In the genomic region with DNA sequence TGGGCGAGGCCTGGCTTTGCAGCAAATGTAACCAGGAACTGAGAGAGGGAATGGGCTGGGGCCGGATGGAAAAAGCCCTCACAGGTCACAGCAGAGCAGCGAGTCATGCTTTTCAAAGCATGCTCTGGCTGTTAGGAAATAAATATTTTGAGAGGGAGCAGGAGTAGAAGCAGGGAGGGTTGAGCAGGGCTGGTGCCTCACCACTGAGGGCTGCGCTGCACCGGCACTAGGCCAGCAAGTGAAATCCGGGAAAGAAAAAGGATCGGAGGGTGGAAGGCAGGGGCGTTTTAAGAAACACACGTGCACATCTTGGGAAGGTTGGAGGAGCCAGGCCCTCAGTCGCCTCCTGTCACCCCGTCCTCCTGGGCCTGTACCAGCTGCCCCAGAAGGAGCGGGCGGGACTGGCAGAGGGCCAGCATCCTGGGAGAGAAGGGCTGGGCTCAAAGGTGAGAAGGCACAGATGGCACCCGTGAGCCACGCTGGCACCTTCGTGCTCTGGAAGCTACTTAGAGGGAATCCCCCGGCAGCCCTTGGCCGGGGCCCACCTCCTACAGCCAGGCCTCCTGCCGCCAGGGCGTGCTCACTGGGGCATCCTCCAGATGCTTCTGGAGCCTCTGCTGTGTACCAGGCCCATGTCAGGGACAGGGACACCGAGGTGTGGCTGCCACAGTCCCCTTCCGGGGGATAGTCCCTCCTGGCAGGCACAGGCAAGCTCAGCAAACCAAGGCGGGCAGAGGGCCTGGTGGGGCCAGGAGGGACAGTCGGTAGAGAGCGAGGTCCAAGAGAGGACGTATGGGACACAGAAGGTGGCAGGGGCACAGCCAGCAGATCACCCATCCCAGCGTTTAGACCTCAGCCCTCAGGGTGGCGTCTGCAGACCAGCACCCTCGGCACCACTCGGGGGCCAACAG, we compare ENCODE assay signal across 9 cellular contexts.
DNase-seq lines count a peak whose midpoint lies in the region; ATAC-seq and TF ChIP-seq lines count a peak whose summit lies in the region.
"Had no signal": no experiment of that assay in that cellular context is flagged by ENCODE, and none has a peak within 500 bp of the region (broad histone marks: within the 10 kb centered on the region; RNA-seq: fewer than 3 reads in every experiment).

No MANE protein-coding gene starts in this region.

- TF ChIP-seq CTCF in AG10803 (conservative IDR thresholded peaks at IDR 0.05; ENCODE audit: low read length) (no peak), IMR-90 (conservative IDR thresholded peaks at IDR 0.05; ENCODE audit: low read depth, low read length) (no peak)

- in situ Hi-C loops in IMR-90 (cut with MboI; ENCODE audit: low sequenced_read_pairs): no loop called here

- TF ChIP-seq POLR2A in IMR-90 (IDR thresholded peaks at IDR 0.05; ENCODE audit: low read depth, low read length): no peak

- H2AK9ac ChIP-seq in IMR-90 (replicated peaks; ENCODE audit: low read depth, low read length, poor library complexity): no peak overlapping the region

- H3K4me2 ChIP-seq in IMR-90 (ENCODE audit: low read depth, low read length): no peak overlapping the region

- H3K27me3 ChIP-seq in IMR-90 (ENCODE audit: control insufficient read depth, insufficient read depth, low read length) (peaks cover 2% of the 10 kb centered on the region), muscle layer of colon (ENCODE audit: control insufficient read depth in 1 of 2, insufficient read depth in 2 of 2, low read length in 2 of 2) (no peaks in the 10 kb centered on the region)

- peaks cover 58% of the 10 kb centered on the region for H4K20me1 ChIP-seq in IMR-90 (ENCODE audit: insufficient read depth, low read length)

- H3K9ac ChIP-seq in IMR-90 (ENCODE audit: low read depth, low read length) (no peak overlapping the region), muscle layer of colon (ENCODE audit: low read length) (peak overlapping the region; percentile 27)

- H3K4me3 ChIP-seq in AG10803 (ENCODE audit: low read length) (no peak overlapping the region), IMR-90 (ENCODE audit: insufficient read depth, low read depth, low read length) (no peak overlapping the region), muscle layer of colon (ENCODE audit: low read depth in 1 of 2, low read length in 2 of 2) (no peak overlapping the region)

- DNase-seq in AG10803 (ENCODE audit: low read depth): peak; percentile 59
- peak; percentile 73 for DNase-seq in IMR-90
- peak; percentile 87 for DNase-seq in cerebellum (ENCODE audit: low spot score)
- DNase-seq in DMS53 treated with DMSO at 0.1 percent for 48 hours (lab: John Stamatoyannopoulos, UW; ENCODE audit: unreplicated experiment): no peak
- DNase-seq in NCI-H128 (lab: John Stamatoyannopoulos, UW; ENCODE audit: unreplicated experiment): no peak
- DNase-seq in SIG-M5 (lab: John Stamatoyannopoulos, UW): no peak
- DNase-seq in cortex of kidney (lab: John Stamatoyannopoulos, UW): no peak
- DNase-seq: activated naive CD4-positive, alpha-beta T cell treated with Interleukin-2 at 50 U/mL for 16 hours had no signal

- H3K4me1 ChIP-seq in IMR-90 (ENCODE audit: control insufficient read depth, insufficient read depth, low read length) (peaks cover 18% of the 10 kb centered on the region), muscle layer of colon (ENCODE audit: insufficient read depth, low read length) (peaks cover 32% of the 10 kb centered on the region)

- no peak overlapping the region for H2BK120ac ChIP-seq in IMR-90 (ENCODE audit: low read depth, low read length)

- no peak overlapping the region for H4K5ac ChIP-seq in IMR-90 (ENCODE audit: low read depth, low read length)

- peaks cover 8% of the 10 kb centered on the region for H3K9me1 ChIP-seq in IMR-90 (ENCODE audit: insufficient read depth, low read length)

- no peak overlapping the region for H3K18ac ChIP-seq in IMR-90 (ENCODE audit: low read depth, low read length)

- dilution Hi-C loops in IMR-90 (cut with HindIII; ENCODE audit: low sequenced_read_pairs, unreplicated experiment): no loop called here

- no peak overlapping the region for H3K23ac ChIP-seq in IMR-90 (ENCODE audit: low read depth, low read length)

- no peaks in the 10 kb centered on the region for H3K9me3 ChIP-seq in IMR-90 (ENCODE audit: control insufficient read depth, insufficient read depth, low read length)
- no peaks in the 10 kb centered on the region for H3K9me3 ChIP-seq in muscle layer of colon (ENCODE audit: low read length)

- no peaks in the 10 kb centered on the region for H3K79me1 ChIP-seq in IMR-90 (ENCODE audit: low read depth in 1 of 2, low read length in 2 of 2)

- no peak overlapping the region for H3K27ac ChIP-seq in IMR-90 (ENCODE audit: insufficient read depth, low read length)
- peak overlapping the region; percentile 94 for H3K27ac ChIP-seq in muscle layer of colon (ENCODE audit: low read depth, low read length)

- no peak for TF ChIP-seq RAD21 in IMR-90 (IDR thresholded peaks at IDR 0.05; ENCODE audit: low read length)

- H3K36me3 ChIP-seq in IMR-90 (ENCODE audit: control insufficient read depth, insufficient read depth, low read length): peaks cover 41% of the 10 kb centered on the region
- H3K36me3 ChIP-seq in muscle layer of colon (ENCODE audit: insufficient read depth, low read length): peaks cover 52% of the 10 kb centered on the region

- no peak overlapping the region for H2AFZ ChIP-seq in IMR-90 (replicated peaks; ENCODE audit: low read length, poor library complexity)

- intact Hi-C loops in IMR-90 (cut with micrococcal nuclease): no loop called here

- H3K14ac ChIP-seq in IMR-90 (replicated peaks; ENCODE audit: low read depth, low read length): no peak overlapping the region

- POLR2A ChIA-PET in IMR-90 (lab: Charles Lee; ENCODE audit: unreplicated experiment): no interaction called here

- no peak overlapping the region for H2BK20ac ChIP-seq in IMR-90 (ENCODE audit: low read depth, low read length)

- no peak overlapping the region for H2BK15ac ChIP-seq in IMR-90 (ENCODE audit: low read depth, low read length)

- H3K56ac ChIP-seq in IMR-90 (ENCODE audit: extremely low read depth, insufficient read depth, low read length): no peak overlapping the region

- H3K4ac ChIP-seq in IMR-90 (ENCODE audit: low read depth, low read length): no peak overlapping the region

- CTCF ChIA-PET in IMR-90 (lab: Yijun Ruan, JAX): no interaction called here

- H4K91ac ChIP-seq in IMR-90 (ENCODE audit: insufficient read depth, low read depth, low read length): no peak overlapping the region

- no TSS peak for BruUV-seq in IMR-90 (replicated peaks; lab: Mats Ljungman, UMichigan)

- ATAC-seq in IMR-90 (ENCODE audit: low read depth): peak; percentile 80

- H2AK5ac ChIP-seq in IMR-90 (ENCODE audit: low read depth, low read length): peak overlapping the region; percentile 39; the same call in 1 of the 2 replicates

- no peak overlapping the region for H4K8ac ChIP-seq in IMR-90 (ENCODE audit: low read depth in 2 of 2, low read length in 2 of 2)

- WGBS in IMR-90 (ENCODE audit: extremely low coverage in 2 of 2, insufficient read length in 1 of 2), 2 experiments: 84% methylated on average over 16 of the region's 30 CpGs; no CpG with 5 or more reads in 1 of the 2 experiments

- no peak overlapping the region for H2BK5ac ChIP-seq in IMR-90 (ENCODE audit: low read depth, low read length, poor library complexity, severe bottlenecking)

TF ChIP-seq in IMR-90, 13 proteins besides CTCF, POLR2A, EP300 and RAD21:
- TF ChIP-seq MXI1 (IDR thresholded peaks at IDR 0.05; ENCODE audit: borderline replicate concordance, low read depth, low read length) (peak; percentile 83), CHD1 (IDR thresholded peaks at IDR 0.05; ENCODE audit: low read depth, low read length) (no peak), CEBPB (IDR thresholded peaks at IDR 0.05; ENCODE audit: low read depth, low read length) (peak; percentile 6; the same call in 1 of the 2 replicates)

Comparison
In these comparisons a context has a peak if more than half of its experiments do, and no peak if none do; other contexts are left out.
1. DNase-seq: peak in AG10803 (single experiment), IMR-90 (single experiment) and cerebellum (single experiment); none in DMS53 treated with DMSO at 0.1 percent for 48 hours (single experiment), NCI-H128 (single experiment), SIG-M5 (single experiment) and cortex of kidney (single experiment).